In genomic region chr2:177883177-177883576, GRCh38 we compare ENCODE assay signal across 1 cellular context.
A peak's percentile ranks its signal among the peaks of the same experiment; 100 is the strongest.
TF ChIP-seq lines count a peak whose summit lies in the region.

No MANE protein-coding gene starts in this region.

TF ChIP-seq in K562, 482 proteins besides CTCF, POLR2A, EP300 and RAD21 (continued from another document):
- TF ChIP-seq MYBL2 (IDR thresholded peaks at IDR 0.05; ENCODE audit: low read depth) (no peak), MYBL2 (CRISPR knock-in tag; IDR thresholded peaks at IDR 0.05; ENCODE audit: borderline replicate concordance) (no peak), ZNF324 (CRISPR knock-in tag; IDR thresholded peaks at IDR 0.05) (no peak), NFIC (IDR thresholded peaks at IDR 0.05) (no peak), ETV6 (IDR thresholded peaks at IDR 0.05; ENCODE audit: borderline replicate concordance in 1 of 2, low read depth in 2 of 2, low read length in 1 of 2) (no peak), ETV6 (CRISPR knock-in tag; IDR thresholded peaks at IDR 0.05; ENCODE audit: borderline replicate concordance) (no peak), C11orf30 (IDR thresholded peaks at IDR 0.05; ENCODE audit: low read depth) (0 out of 2 replicates have a peak, but pooled peaks have one; percentile 13), FOXK2 (conservative IDR thresholded peaks at IDR 0.05 in 1 of 2, IDR thresholded peaks at IDR 0.05 in 1 of 2; ENCODE audit: low read depth in 2 of 2) (no peak), ZNF133 (CRISPR knock-in tag; IDR thresholded peaks at IDR 0.05) (no peak), ZSCAN32 (CRISPR knock-in tag; IDR thresholded peaks at IDR 0.05) (no peak), ZNF77 (CRISPR knock-in tag; IDR thresholded peaks at IDR 0.05) (no peak)
- TF ChIP-seq, protein P1, sequence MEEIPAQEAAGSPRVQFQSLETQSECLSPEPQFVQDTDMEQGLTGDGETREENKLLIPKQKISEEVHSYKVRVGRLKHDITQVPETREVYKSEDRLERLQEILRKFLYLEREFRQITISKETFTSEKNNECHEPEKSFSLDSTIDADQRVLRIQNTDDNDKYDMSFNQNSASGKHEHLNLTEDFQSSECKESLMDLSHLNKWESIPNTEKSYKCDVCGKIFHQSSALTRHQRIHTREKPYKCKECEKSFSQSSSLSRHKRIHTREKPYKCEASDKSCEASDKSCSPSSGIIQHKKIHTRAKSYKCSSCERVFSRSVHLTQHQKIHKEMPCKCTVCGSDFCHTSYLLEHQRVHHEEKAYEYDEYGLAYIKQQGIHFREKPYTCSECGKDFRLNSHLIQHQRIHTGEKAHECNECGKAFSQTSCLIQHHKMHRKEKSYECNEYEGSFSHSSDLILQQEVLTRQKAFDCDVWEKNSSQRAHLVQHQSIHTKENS (CRISPR knock-in tag; IDR thresholded peaks at IDR 0.05) = no peak
